In the genomic region with DNA sequence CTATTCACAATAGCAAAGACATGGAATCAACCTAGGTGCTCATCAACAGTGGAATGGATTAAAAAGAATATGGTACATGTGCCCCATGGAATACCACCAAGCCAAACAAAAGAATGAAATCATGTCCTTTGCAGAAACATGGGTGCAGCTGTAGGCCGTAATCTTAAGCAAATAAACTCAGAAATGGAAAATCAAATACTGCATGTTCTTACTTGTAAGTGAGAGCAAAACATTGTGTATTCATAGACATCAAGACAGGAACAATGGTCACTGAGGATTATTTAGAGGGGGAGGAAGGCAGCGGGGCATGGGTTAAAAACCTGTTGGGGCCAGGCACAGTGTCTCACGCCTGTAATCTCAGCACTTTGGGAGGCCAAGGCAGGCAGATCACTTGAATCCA, we compare ENCODE assay signal across 27 cellular contexts.
"Had no signal": no experiment of that assay in that cellular context is flagged by ENCODE, and none has a peak within 500 bp of the region (broad histone marks: within the 10 kb centered on the region; RNA-seq: fewer than 3 reads in every experiment).

No MANE protein-coding gene starts in this region.

- DNase-seq: activated CD4-positive, alpha-beta T cell treated with anti-CD3 and anti-CD28 coated beads for 4 hours; activated CD4-positive, alpha-beta T cell treated with anti-CD3 and anti-CD28 coated beads, Interleukin-2, amount 50 U/mL, for 4 hours; activated effector memory CD4-positive, alpha-beta T cell treated with anti-CD3 and anti-CD28 coated beads, Interleukin-2, amount 50 U/mL, for 16 hours; activated naive CD4-positive, alpha-beta T cell treated with anti-CD3 and anti-CD28 coated beads for 36 hours; activated naive CD8-positive, alpha-beta T cell treated with anti-CD3 and anti-CD28 coated beads, Interleukin-2, amount 10 ng/mL, durations not matched to agents 7 days and 5 days; brain microvascular endothelial cell; caudate nucleus; cortex of kidney; foreskin keratinocyte; heart left ventricle; hypothalamus; immature natural killer cell; kidney; left colon; naive thymus-derived CD8-positive, alpha-beta T cell; occipital lobe; right cardiac atrium; stimulated activated CD4-positive, alpha-beta T cell treated with anti-CD3 and anti-CD28 coated beads, Interleukin-15, amount 100 ng/mL, for 24 hours; stimulated activated CD4-positive, alpha-beta T cell treated with anti-CD3 and anti-CD28 coated beads, Interleukin-2, amount 100 ng/mL, for 24 hours; stimulated activated naive B cell treated with anti-CD40 and anti-IgM and Interleukin-4, amounts not matched to agents 10 μg/mL and 1 μg/mL and 100 μg/mL, for 72 hours; T-helper 9 cell; tibial artery; upper lobe of right lung had no signal

- H3K4me3 ChIP-seq: ascending aorta, esophagus muscularis mucosa, heart left ventricle, neural progenitor cell, suprapubic skin, tibial artery, upper lobe of right lung had no signal
